17 cellular contexts compared by ENCODE assay signal in genomic region chr3:127651516-127652172, GRCh38.
"Had no signal": no experiment of that assay in that cellular context is flagged by ENCODE, and none has a peak within 500 bp of the region (broad histone marks: within the 10 kb centered on the region; RNA-seq: fewer than 3 reads in every experiment).

No MANE protein-coding gene starts in this region.

- FAIRE-seq: frontal cortex had no signal

- H3K36me3 ChIP-seq: esophagus muscularis mucosa, neural progenitor cell, spleen had no signal

- H3K4me1 Mint-ChIP-seq: activated CD4-positive, alpha-beta T cell treated with anti-CD3 and anti-CD28 coated beads for 36 hours; activated naive CD8-positive, alpha-beta T cell treated with anti-CD3 and anti-CD28 coated beads, Interleukin-2, amount 10 ng/mL, durations not matched to agents 7 days and 5 days; naive thymus-derived CD8-positive, alpha-beta T cell had no signal

- H3K9me3 ChIP-seq: esophagus muscularis mucosa, spleen had no signal

- H3K4me3 ChIP-seq: esophagus muscularis mucosa, neural progenitor cell, spleen had no signal

- H3K9me3 Mint-ChIP-seq: activated naive CD4-positive, alpha-beta T cell treated with anti-CD3 and anti-CD28 coated beads for 36 hours; activated naive CD8-positive, alpha-beta T cell treated with anti-CD3 and anti-CD28 coated beads, Interleukin-2, amount 10 ng/mL, durations not matched to agents 7 days and 5 days; brain; mesothelial cell of epicardium; naive thymus-derived CD8-positive, alpha-beta T cell; neural progenitor cell; T-helper 1 cell treated with Interleukin-12 subunit alpha and Interleukin-12 subunit beta and Interleukin-4 antibody, amounts not matched to agents 30 μg/mL and 1 μg/mL, for 36 hours; WTC11 had no signal

- H3K36me3 Mint-ChIP-seq: activated naive CD8-positive, alpha-beta T cell treated with anti-CD3 and anti-CD28 coated beads, Interleukin-2, amount 10 ng/mL, durations not matched to agents 7 days and 5 days; mesothelial cell of epicardium; naive thymus-derived CD8-positive, alpha-beta T cell; WTC11 had no signal

- H3K4me3 Mint-ChIP-seq: activated CD4-positive, alpha-beta T cell treated with anti-CD3 and anti-CD28 coated beads for 36 hours; activated naive CD4-positive, alpha-beta T cell treated with anti-CD3 and anti-CD28 coated beads for 36 hours; activated naive CD8-positive, alpha-beta T cell treated with anti-CD3 and anti-CD28 coated beads, Interleukin-2, amount 10 ng/mL, durations not matched to agents 7 days and 5 days; brain; mesothelial cell of epicardium; naive thymus-derived CD8-positive, alpha-beta T cell; neural progenitor cell; T-helper 1 cell treated with Interleukin-12 subunit alpha and Interleukin-12 subunit beta and Interleukin-4 antibody, amounts not matched to agents 30 μg/mL and 1 μg/mL, for 36 hours; WTC11 had no signal

- H3K27ac ChIP-seq: esophagus muscularis mucosa, neural progenitor cell, spleen had no signal

- H3K27ac Mint-ChIP-seq: activated CD4-positive, alpha-beta T cell treated with anti-CD3 and anti-CD28 coated beads for 36 hours; activated naive CD4-positive, alpha-beta T cell treated with anti-CD3 and anti-CD28 coated beads for 36 hours; activated naive CD8-positive, alpha-beta T cell treated with anti-CD3 and anti-CD28 coated beads, Interleukin-2, amount 10 ng/mL, durations not matched to agents 7 days and 5 days; mesothelial cell of epicardium; naive thymus-derived CD8-positive, alpha-beta T cell; neural progenitor cell; progenitor cell of endocrine pancreas; T-helper 1 cell treated with Interleukin-12 subunit alpha and Interleukin-12 subunit beta and Interleukin-4 antibody, amounts not matched to agents 30 μg/mL and 1 μg/mL, for 36 hours; WTC11 had no signal

- DNase-seq: activated CD4-positive, alpha-beta T cell treated with anti-CD3 and anti-CD28 coated beads, Interleukin-2, amount 50 U/mL, for 4 hours; activated effector memory CD4-positive, alpha-beta T cell treated with Interleukin-2 at 50 U/mL for 16 hours; activated naive CD4-positive, alpha-beta T cell treated with anti-CD3 and anti-CD28 coated beads for 36 hours; activated naive CD8-positive, alpha-beta T cell treated with anti-CD3 and anti-CD28 coated beads, Interleukin-2, amount 10 ng/mL, durations not matched to agents 7 days and 5 days; central memory CD4-positive, alpha-beta T cell; effector memory CD4-positive, alpha-beta T cell had no signal

- H3K27me3 ChIP-seq: esophagus muscularis mucosa, neural progenitor cell had no signal

- H3K27me3 Mint-ChIP-seq: brain had no signal
